Comparison of ENCODE assay signal across 24 cellular contexts in the genomic region with DNA sequence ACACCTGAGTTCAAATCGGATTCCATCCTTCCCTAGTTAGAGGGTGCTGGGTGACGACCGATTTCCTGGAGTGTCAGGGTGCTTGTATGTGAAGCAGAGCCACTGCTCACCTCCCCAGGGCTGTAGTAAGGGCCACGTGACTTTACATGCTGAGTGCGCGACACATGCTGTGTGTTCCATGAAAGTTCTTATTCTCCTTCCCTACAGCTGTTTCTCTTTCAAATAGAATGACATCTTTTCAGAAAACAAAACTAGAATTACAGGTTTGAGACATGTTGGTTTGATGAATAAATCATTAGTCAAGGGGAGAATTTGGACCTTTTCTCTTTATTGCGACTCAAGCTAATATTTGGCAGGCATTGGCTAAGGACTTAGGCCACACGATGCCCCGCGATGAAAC.
"Had no signal": no experiment of that assay in that cellular context is flagged by ENCODE, and none has a peak within 500 bp of the region (broad histone marks: within the 10 kb centered on the region; RNA-seq: fewer than 3 reads in every experiment).

No MANE protein-coding gene starts in this region.

- H3K4me1 Mint-ChIP-seq: activated naive CD4-positive, alpha-beta T cell treated with anti-CD3 and anti-CD28 coated beads, Interleukin-2, amount 50 U/mL, for 24 hours; T-helper 17 cell; WTC11 had no signal

- H3K4me3 Mint-ChIP-seq: activated CD8-positive, alpha-beta T cell treated with anti-CD3 and anti-CD28 coated beads, Interleukin-2, amount 10 ng/mL, durations not matched to agents 7 days and 5 days; activated naive CD4-positive, alpha-beta T cell treated with anti-CD3 and anti-CD28 coated beads, Interleukin-2, amount 50 U/mL, for 24 hours; T-helper 17 cell; WTC11 had no signal

- H3K27me3 Mint-ChIP-seq: activated naive CD4-positive, alpha-beta T cell treated with anti-CD3 and anti-CD28 coated beads, Interleukin-2, amount 50 U/mL, for 24 hours had no signal

- H3K9me3 ChIP-seq: breast epithelium had no signal

- H3K27me3 ChIP-seq: breast epithelium had no signal

- H3K27ac Mint-ChIP-seq: activated CD8-positive, alpha-beta T cell treated with anti-CD3 and anti-CD28 coated beads, Interleukin-2, amount 10 ng/mL, durations not matched to agents 7 days and 5 days; activated naive CD4-positive, alpha-beta T cell treated with anti-CD3 and anti-CD28 coated beads, Interleukin-2, amount 50 U/mL, for 24 hours; T-helper 17 cell; WTC11 had no signal

- DNase-seq: activated CD4-positive, alpha-beta T cell treated with anti-CD3 and anti-CD28 coated beads for 48 hours; activated CD4-positive, alpha-beta T cell treated with anti-CD3 and anti-CD28 coated beads, Interleukin-2, amount 50 U/mL, for 4 hours; activated CD4-positive, CD25-positive, alpha-beta regulatory T cell treated with anti-CD3 and anti-CD28 coated beads, Interleukin-2, amount 50 U/mL, for 72 hours; activated CD8-positive, alpha-beta memory T cell treated with anti-CD3 and anti-CD28 coated beads, Interleukin-2, amount 50 U/mL, for 48 hours; activated CD8-positive, alpha-beta T cell treated with anti-CD3 and anti-CD28 coated beads, Interleukin-2, amount 10 ng/mL, durations not matched to agents 7 days and 5 days; activated effector memory CD4-positive, alpha-beta T cell treated with Interleukin-2 at 50 U/mL for 16 hours; activated naive CD4-positive, alpha-beta T cell; activated T-cell treated with anti-CD3 and anti-CD28 coated beads, Interleukin-2, amount 50 U/mL, for 1 hour; aorta; central memory CD4-positive, alpha-beta T cell; Kasumi-1; NCI-H1048; NCI-H146; NCI-H187 treated with DMSO at 0.1 percent for 48 hours; NCI-H2081 treated with DMSO at 0.1 percent for 48 hours; NCI-H446; NCI-H524; SIG-M5; T-helper 17 cell; T-helper 9 cell had no signal

- H3K9me3 Mint-ChIP-seq: activated naive CD4-positive, alpha-beta T cell treated with anti-CD3 and anti-CD28 coated beads, Interleukin-2, amount 50 U/mL, for 24 hours had no signal

- H3K36me3 ChIP-seq: breast epithelium had no signal

- H3K4me1 ChIP-seq: breast epithelium had no signal

- H3K27ac ChIP-seq: breast epithelium had no signal

- H3K36me3 Mint-ChIP-seq: activated naive CD4-positive, alpha-beta T cell treated with anti-CD3 and anti-CD28 coated beads, Interleukin-2, amount 50 U/mL, for 24 hours had no signal

- FAIRE-seq: RCC 7860 had no signal

- H3K4me3 ChIP-seq: breast epithelium had no signal

- ATAC-seq: activated CD8-positive, alpha-beta T cell treated with anti-CD3 and anti-CD28 coated beads, Interleukin-2, amount 10 ng/mL, durations not matched to agents 7 days and 5 days; T-helper 17 cell; WTC11 had no signal
